Comparison of ENCODE assay signal across 8 cellular contexts in genomic region chr11:82995754-82996398, GRCh38.
DNase-seq lines count a peak whose midpoint lies in the region; ATAC-seq and TF ChIP-seq lines count a peak whose summit lies in the region.

No MANE protein-coding gene starts in this region.

- POLR2A ChIA-PET in activated CD4-positive, alpha-beta memory T cell treated with anti-CD3 and anti-CD28 coated beads for 36 hours (lab: Charles Lee) = interaction anchor here (1.0 to 1.9 kb wide), 7 partner anchors 9 to 161 kb away, joined by 3 to 17 read pairs (median 5); partner anchors contain the start of genes DDIAS and PCF11
- POLR2A ChIA-PET in activated CD4-positive, alpha-beta memory T cell treated with anti-CD3 and anti-CD28 coated beads, Interleukin-2, amount 10 ng/mL, durations not matched to agents 7 days and 5 days (lab: Charles Lee) = no interaction called here

- H3K27me3 Mint-ChIP-seq in activated CD4-positive, alpha-beta memory T cell treated with anti-CD3 and anti-CD28 coated beads for 36 hours = no peaks in the 10 kb centered on the region
- no peaks in the 10 kb centered on the region for H3K27me3 Mint-ChIP-seq in activated CD4-positive, alpha-beta memory T cell treated with anti-CD3 and anti-CD28 coated beads, Interleukin-2, amount 10 ng/mL, durations not matched to agents 7 days and 5 days
- no peaks in the 10 kb centered on the region for H3K27me3 Mint-ChIP-seq in stimulated activated memory B cell treated with anti-CD40 and anti-IgM and Interleukin-4, amounts not matched to agents 10 μg/mL and 1 μg/mL and 100 μg/mL, for 72 hours

- DNase-seq in activated CD4-positive, alpha-beta memory T cell treated with anti-CD3 and anti-CD28 coated beads for 36 hours = peak; percentile 55
- no peak for DNase-seq in activated CD4-positive, alpha-beta memory T cell treated with anti-CD3 and anti-CD28 coated beads, Interleukin-2, amount 10 ng/mL, durations not matched to agents 7 days and 5 days
- DNase-seq in dedifferentiated amniotic fluid mesenchymal stem cell (ENCODE audit: extremely low spot score) = peak; percentile 89
- no peak for DNase-seq in body of pancreas
- no peak for DNase-seq in effector CD4-positive, alpha-beta T cell

- H3K4me1 ChIP-seq in body of pancreas = peaks cover 20% of the 10 kb centered on the region

- WGBS in body of pancreas, 2 donors = 59 to 69% methylated on average over 4 of the region's 4 CpGs

- TF ChIP-seq CTCF in body of pancreas (IDR thresholded peaks at IDR 0.05) = no peak

- H3K27ac ChIP-seq in body of pancreas = no peak overlapping the region

- TF ChIP-seq POLR2A in body of pancreas (IDR thresholded peaks at IDR 0.05) = no peak

- no peaks in the 10 kb centered on the region for H3K9me3 ChIP-seq in body of pancreas

- H3K9me3 Mint-ChIP-seq in activated CD4-positive, alpha-beta memory T cell treated with anti-CD3 and anti-CD28 coated beads for 36 hours = no peaks in the 10 kb centered on the region
- H3K9me3 Mint-ChIP-seq in activated CD4-positive, alpha-beta memory T cell treated with anti-CD3 and anti-CD28 coated beads, Interleukin-2, amount 10 ng/mL, durations not matched to agents 7 days and 5 days = no peaks in the 10 kb centered on the region
- no peaks in the 10 kb centered on the region for H3K9me3 Mint-ChIP-seq in stimulated activated memory B cell treated with anti-CD40 and anti-IgM and Interleukin-4, amounts not matched to agents 10 μg/mL and 1 μg/mL and 100 μg/mL, for 72 hours

- no peaks in the 10 kb centered on the region for H3K27me3 ChIP-seq in body of pancreas

- ATAC-seq in HG03280 (IDR thresholded peaks at IDR 0.05; ENCODE audit: unreplicated experiment) (peak; percentile 23), body of pancreas (no peak), HG03571 (IDR thresholded peaks at IDR 0.05; ENCODE audit: unreplicated experiment) (no peak)
- peak; percentile 80 for ATAC-seq in stimulated activated memory B cell treated with anti-CD40 and anti-IgM and Interleukin-4, amounts not matched to agents 10 μg/mL and 1 μg/mL and 100 μg/mL, for 72 hours

- no peaks in the 10 kb centered on the region for H3K36me3 ChIP-seq in body of pancreas (replicated peaks in 1 of 2; ENCODE audit: insufficient read depth in 1 of 2, low read depth in 2 of 2)

- H3K4me3 ChIP-seq in body of pancreas = no peak overlapping the region

- peaks cover 18% of the 10 kb centered on the region for H3K36me3 Mint-ChIP-seq in activated CD4-positive, alpha-beta memory T cell treated with anti-CD3 and anti-CD28 coated beads for 36 hours
- peaks cover 9% of the 10 kb centered on the region for H3K36me3 Mint-ChIP-seq in activated CD4-positive, alpha-beta memory T cell treated with anti-CD3 and anti-CD28 coated beads, Interleukin-2, amount 10 ng/mL, durations not matched to agents 7 days and 5 days (ENCODE audit: low read depth)
- H3K36me3 Mint-ChIP-seq in stimulated activated memory B cell treated with anti-CD40 and anti-IgM and Interleukin-4, amounts not matched to agents 10 μg/mL and 1 μg/mL and 100 μg/mL, for 72 hours = peaks cover 65% of the 10 kb centered on the region

- H3K4me1 Mint-ChIP-seq in activated CD4-positive, alpha-beta memory T cell treated with anti-CD3 and anti-CD28 coated beads for 36 hours (ENCODE audit: low read depth) = peaks cover 53% of the 10 kb centered on the region
- H3K4me1 Mint-ChIP-seq in activated CD4-positive, alpha-beta memory T cell treated with anti-CD3 and anti-CD28 coated beads, Interleukin-2, amount 10 ng/mL, durations not matched to agents 7 days and 5 days = peaks cover 34% of the 10 kb centered on the region
- peaks cover 85% of the 10 kb centered on the region for H3K4me1 Mint-ChIP-seq in stimulated activated memory B cell treated with anti-CD40 and anti-IgM and Interleukin-4, amounts not matched to agents 10 μg/mL and 1 μg/mL and 100 μg/mL, for 72 hours

- CTCF ChIA-PET in activated CD4-positive, alpha-beta memory T cell treated with anti-CD3 and anti-CD28 coated beads for 36 hours (lab: Charles Lee) = interaction anchor here (0.8 to 1.9 kb wide), 4 partner anchors 11 to 199 kb away, joined by 3 to 5 read pairs (median 3); no protein-coding TSS in a partner anchor
- CTCF ChIA-PET in activated CD4-positive, alpha-beta memory T cell treated with anti-CD3 and anti-CD28 coated beads, Interleukin-2, amount 10 ng/mL, durations not matched to agents 7 days and 5 days (lab: Charles Lee) = interaction anchor here (1.4 kb wide), 1 partner anchor 11 kb away, joined by 5 read pairs; no protein-coding TSS in a partner anchor

- intact Hi-C loops in activated CD4-positive, alpha-beta memory T cell treated with anti-CD3 and anti-CD28 coated beads for 36 hours (cut with micrococcal nuclease) = loop anchor here (1.0 to 5.0 kb wide), 6 partner anchors 16 to 161 kb away; partner anchors contain the start of genes DDIAS, PCF11, PRCP and RAB30
- intact Hi-C loops in body of pancreas (cut with DNase I) = no loop called here

- no peak overlapping the region for H3K4me3 Mint-ChIP-seq in activated CD4-positive, alpha-beta memory T cell treated with anti-CD3 and anti-CD28 coated beads for 36 hours
- no peak overlapping the region for H3K4me3 Mint-ChIP-seq in activated CD4-positive, alpha-beta memory T cell treated with anti-CD3 and anti-CD28 coated beads, Interleukin-2, amount 10 ng/mL, durations not matched to agents 7 days and 5 days
- peak overlapping the region; percentile 78 for H3K4me3 Mint-ChIP-seq in stimulated activated memory B cell treated with anti-CD40 and anti-IgM and Interleukin-4, amounts not matched to agents 10 μg/mL and 1 μg/mL and 100 μg/mL, for 72 hours

- H3K27ac Mint-ChIP-seq in activated CD4-positive, alpha-beta memory T cell treated with anti-CD3 and anti-CD28 coated beads for 36 hours = peak overlapping the region; percentile 70
- no peak overlapping the region for H3K27ac Mint-ChIP-seq in activated CD4-positive, alpha-beta memory T cell treated with anti-CD3 and anti-CD28 coated beads, Interleukin-2, amount 10 ng/mL, durations not matched to agents 7 days and 5 days
- H3K27ac Mint-ChIP-seq in stimulated activated memory B cell treated with anti-CD40 and anti-IgM and Interleukin-4, amounts not matched to agents 10 μg/mL and 1 μg/mL and 100 μg/mL, for 72 hours = peak overlapping the region; percentile 78

Comparison
In these comparisons a context has a peak if more than half of its experiments do, and no peak if none do; other contexts are left out.
1. DNase-seq: peak in activated CD4-positive, alpha-beta memory T cell treated with anti-CD3 and anti-CD28 coated beads for 36 hours (single experiment) and dedifferentiated amniotic fluid mesenchymal stem cell (single experiment); none in activated CD4-positive, alpha-beta memory T cell treated with anti-CD3 and anti-CD28 coated beads, Interleukin-2, amount 10 ng/mL, durations not matched to agents 7 days and 5 days (single experiment), body of pancreas (0 of 4) and effector CD4-positive, alpha-beta T cell (single experiment).
2. ATAC-seq: peak in HG03280 (single experiment) and stimulated activated memory B cell treated with anti-CD40 and anti-IgM and Interleukin-4, amounts not matched to agents 10 μg/mL and 1 μg/mL and 100 μg/mL, for 72 hours (single experiment); none in body of pancreas (single experiment) and HG03571 (single experiment).